ENCODE assay signal across 1 cellular context in genomic region chr16:89506113-89506504, GRCh38.
TF ChIP-seq lines count a peak whose summit lies in the region.

No MANE protein-coding gene starts in this region.

TF ChIP-seq in IMR-90, 13 proteins besides CTCF, POLR2A, EP300 and RAD21:
- TF ChIP-seq CEBPB (IDR thresholded peaks at IDR 0.05; ENCODE audit: low read depth, low read length): no peak
